1 cellular context compared by ENCODE assay signal in the genomic region with DNA sequence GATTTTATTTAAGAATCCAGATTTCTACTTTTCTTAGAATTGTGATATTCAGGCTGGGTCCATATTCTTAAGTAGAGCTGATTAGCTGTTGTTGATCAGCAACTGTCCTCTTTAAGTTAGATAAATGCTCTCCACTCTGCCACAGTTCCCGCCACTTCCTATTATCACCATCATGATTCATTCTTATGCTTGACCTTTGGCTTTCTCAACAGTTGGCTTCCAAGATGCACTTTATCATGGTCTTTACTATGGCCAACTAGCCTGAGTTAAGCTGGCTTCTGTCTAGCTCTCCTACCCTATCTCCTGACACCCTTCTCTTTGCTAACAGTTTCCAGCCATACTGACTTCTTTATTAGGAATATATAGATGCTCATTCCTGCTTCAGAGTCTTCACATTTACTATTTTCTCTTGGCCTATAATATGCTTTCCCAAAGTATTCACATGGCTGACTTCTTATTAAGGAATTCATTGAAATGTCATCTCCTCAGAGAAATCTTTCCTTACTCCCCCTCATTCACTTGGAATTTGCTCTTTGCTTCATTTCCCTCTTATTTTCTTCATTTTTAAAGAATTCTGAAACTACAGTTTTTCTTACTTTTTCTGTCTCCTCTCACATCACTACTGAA.
TF ChIP-seq lines count a peak whose summit lies in the region.

No MANE protein-coding gene starts in this region.

TF ChIP-seq in SK-N-SH treated with all-trans-retinoic acid at 6 μM for 48 hours, 23 proteins besides CTCF, POLR2A, EP300 and RAD21 (continued from another document):
- TF ChIP-seq, protein P1, sequence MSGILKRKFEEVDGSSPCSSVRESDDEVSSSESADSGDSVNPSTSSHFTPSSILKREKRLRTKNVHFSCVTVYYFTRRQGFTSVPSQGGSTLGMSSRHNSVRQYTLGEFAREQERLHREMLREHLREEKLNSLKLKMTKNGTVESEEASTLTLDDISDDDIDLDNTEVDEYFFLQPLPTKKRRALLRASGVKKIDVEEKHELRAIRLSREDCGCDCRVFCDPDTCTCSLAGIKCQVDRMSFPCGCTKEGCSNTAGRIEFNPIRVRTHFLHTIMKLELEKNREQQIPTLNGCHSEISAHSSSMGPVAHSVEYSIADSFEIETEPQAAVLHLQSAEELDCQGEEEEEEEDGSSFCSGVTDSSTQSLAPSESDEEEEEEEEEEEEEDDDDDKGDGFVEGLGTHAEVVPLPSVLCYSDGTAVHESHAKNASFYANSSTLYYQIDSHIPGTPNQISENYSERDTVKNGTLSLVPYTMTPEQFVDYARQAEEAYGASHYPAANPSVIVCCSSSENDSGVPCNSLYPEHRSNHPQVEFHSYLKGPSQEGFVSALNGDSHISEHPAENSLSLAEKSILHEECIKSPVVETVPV (CRISPR knock-in tag; IDR thresholded peaks at IDR 0.05) = no peak
- TF ChIP-seq, protein P2, sequence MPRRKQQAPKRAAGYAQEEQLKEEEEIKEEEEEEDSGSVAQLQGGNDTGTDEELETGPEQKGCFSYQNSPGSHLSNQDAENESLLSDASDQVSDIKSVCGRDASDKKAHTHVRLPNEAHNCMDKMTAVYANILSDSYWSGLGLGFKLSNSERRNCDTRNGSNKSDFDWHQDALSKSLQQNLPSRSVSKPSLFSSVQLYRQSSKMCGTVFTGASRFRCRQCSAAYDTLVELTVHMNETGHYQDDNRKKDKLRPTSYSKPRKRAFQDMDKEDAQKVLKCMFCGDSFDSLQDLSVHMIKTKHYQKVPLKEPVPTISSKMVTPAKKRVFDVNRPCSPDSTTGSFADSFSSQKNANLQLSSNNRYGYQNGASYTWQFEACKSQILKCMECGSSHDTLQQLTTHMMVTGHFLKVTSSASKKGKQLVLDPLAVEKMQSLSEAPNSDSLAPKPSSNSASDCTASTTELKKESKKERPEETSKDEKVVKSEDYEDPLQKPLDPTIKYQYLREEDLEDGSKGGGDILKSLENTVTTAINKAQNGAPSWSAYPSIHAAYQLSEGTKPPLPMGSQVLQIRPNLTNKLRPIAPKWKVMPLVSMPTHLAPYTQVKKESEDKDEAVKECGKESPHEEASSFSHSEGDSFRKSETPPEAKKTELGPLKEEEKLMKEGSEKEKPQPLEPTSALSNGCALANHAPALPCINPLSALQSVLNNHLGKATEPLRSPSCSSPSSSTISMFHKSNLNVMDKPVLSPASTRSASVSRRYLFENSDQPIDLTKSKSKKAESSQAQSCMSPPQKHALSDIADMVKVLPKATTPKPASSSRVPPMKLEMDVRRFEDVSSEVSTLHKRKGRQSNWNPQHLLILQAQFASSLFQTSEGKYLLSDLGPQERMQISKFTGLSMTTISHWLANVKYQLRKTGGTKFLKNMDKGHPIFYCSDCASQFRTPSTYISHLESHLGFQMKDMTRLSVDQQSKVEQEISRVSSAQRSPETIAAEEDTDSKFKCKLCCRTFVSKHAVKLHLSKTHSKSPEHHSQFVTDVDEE (CRISPR knock-in tag; IDR thresholded peaks at IDR 0.05) = no peak
- TF ChIP-seq, protein P3, sequence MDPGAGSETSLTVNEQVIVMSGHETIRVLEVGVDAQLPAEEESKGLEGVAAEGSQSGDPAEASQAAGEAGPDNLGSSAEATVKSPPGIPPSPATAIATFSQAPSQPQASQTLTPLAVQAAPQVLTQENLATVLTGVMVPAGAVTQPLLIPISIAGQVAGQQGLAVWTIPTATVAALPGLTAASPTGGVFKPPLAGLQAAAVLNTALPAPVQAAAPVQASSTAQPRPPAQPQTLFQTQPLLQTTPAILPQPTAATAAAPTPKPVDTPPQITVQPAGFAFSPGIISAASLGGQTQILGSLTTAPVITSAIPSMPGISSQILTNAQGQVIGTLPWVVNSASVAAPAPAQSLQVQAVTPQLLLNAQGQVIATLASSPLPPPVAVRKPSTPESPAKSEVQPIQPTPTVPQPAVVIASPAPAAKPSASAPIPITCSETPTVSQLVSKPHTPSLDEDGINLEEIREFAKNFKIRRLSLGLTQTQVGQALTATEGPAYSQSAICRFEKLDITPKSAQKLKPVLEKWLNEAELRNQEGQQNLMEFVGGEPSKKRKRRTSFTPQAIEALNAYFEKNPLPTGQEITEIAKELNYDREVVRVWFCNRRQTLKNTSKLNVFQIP (CRISPR knock-in tag; IDR thresholded peaks at IDR 0.05; ENCODE audit: borderline replicate concordance, low read depth) = no peak
- TF ChIP-seq CSDC2 (CRISPR knock-in tag; IDR thresholded peaks at IDR 0.05) (no peak), ZNF8 (CRISPR knock-in tag; IDR thresholded peaks at IDR 0.05) (no peak), RARB (CRISPR knock-in tag; IDR thresholded peaks at IDR 0.05) (no peak)
TF ChIP-seq in SK-N-SH treated with all-trans-retinoic acid at 6 μM for 48 hours: peak in this region for 0.
